In the genomic region with DNA sequence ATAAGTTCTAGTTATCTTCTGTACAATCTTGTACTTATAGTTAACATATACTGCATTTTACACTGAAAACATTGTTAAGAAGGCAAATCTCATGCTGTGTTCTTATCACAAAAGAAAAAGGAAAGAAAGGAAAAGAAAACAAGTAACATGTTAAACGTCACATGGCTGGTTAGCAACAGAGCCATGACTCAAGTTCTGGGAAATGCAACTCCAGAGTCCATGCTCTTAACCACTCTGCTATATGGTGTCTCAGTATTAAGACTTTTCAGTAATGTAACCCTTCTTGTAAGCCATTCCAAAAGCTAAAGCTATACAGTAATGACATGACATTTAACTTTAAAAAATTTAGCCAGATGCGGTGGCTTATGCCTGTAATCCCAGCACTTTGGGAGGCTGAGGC, we compare ENCODE assay signal across 1 cellular context.
A peak's percentile ranks its signal among the peaks of the same experiment; 100 is the strongest.
TF ChIP-seq lines count a peak whose summit lies in the region.

No MANE protein-coding gene starts in this region.

TF ChIP-seq in IMR-90, 13 proteins besides CTCF, POLR2A, EP300 and RAD21:
- TF ChIP-seq MAZ (IDR thresholded peaks at IDR 0.05; ENCODE audit: borderline replicate concordance, low read depth, low read length) (no peak), RFX5 (IDR thresholded peaks at IDR 0.05; ENCODE audit: low read depth, low read length) (no peak), FOS (IDR thresholded peaks at IDR 0.05; ENCODE audit: low read depth, low read length) (no peak), CHD1 (IDR thresholded peaks at IDR 0.05; ENCODE audit: low read depth, low read length) (no peak), MXI1 (IDR thresholded peaks at IDR 0.05; ENCODE audit: borderline replicate concordance, low read depth, low read length) (no peak), BHLHE40 (IDR thresholded peaks at IDR 0.05; ENCODE audit: low read depth, low read length) (no peak)
- TF ChIP-seq, protein P1, sequence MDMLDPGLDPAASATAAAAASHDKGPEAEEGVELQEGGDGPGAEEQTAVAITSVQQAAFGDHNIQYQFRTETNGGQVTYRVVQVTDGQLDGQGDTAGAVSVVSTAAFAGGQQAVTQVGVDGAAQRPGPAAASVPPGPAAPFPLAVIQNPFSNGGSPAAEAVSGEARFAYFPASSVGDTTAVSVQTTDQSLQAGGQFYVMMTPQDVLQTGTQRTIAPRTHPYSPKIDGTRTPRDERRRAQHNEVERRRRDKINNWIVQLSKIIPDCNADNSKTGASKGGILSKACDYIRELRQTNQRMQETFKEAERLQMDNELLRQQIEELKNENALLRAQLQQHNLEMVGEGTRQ (IDR thresholded peaks at IDR 0.05; ENCODE audit: low read depth, low read length): peak; percentile 20; the same call in 1 of the 2 replicates
